15 cellular contexts compared by ENCODE assay signal in the genomic region with DNA sequence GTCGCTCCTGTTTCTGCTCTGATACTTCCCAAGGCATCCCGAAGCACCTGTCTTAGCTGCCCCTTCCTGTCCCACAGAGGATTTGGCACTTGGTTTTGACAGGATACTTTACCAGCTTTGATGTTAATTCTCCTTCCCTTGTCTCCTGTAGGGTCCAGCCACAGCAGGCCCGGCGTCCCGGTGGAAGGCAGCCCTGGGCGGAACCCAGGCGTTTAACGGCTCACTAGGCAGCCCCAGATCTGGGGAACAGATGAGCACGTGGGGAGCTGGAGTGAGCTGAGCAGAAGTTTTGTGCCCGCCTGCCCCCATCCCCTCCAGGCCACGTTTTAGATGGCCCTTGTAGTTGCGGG. TPM values are rescaled to one million over a fixed set of nuclear protein-coding genes. Genes with fewer than 3 reads are reported as not detected.
DNase-seq lines count a peak whose midpoint lies in the region; ATAC-seq, FAIRE-seq and TF ChIP-seq lines count a peak whose summit lies in the region.
"Had no signal": no experiment of that assay in that cellular context is flagged by ENCODE, and none has a peak within 500 bp of the region (broad histone marks: within the 10 kb centered on the region; RNA-seq: fewer than 3 reads in every experiment).

No MANE protein-coding gene starts in this region.

- H3K9me3 ChIP-seq in Caco-2: no peaks in the 10 kb centered on the region
- H3K9me3 ChIP-seq in RWPE2 (ENCODE audit: severe bottlenecking): no peaks in the 10 kb centered on the region
- H3K9me3 ChIP-seq in iPS-20b (ENCODE audit: insufficient read depth, low read depth, low read length): no peaks in the 10 kb centered on the region
- no peaks in the 10 kb centered on the region for H3K9me3 ChIP-seq in prostate gland
- H3K9me3 ChIP-seq in small intestine (ENCODE audit: control insufficient read depth, low read depth): no peaks in the 10 kb centered on the region
- H3K9me3 ChIP-seq: tibial artery had no signal

- no peaks in the 10 kb centered on the region for H3K27me3 Mint-ChIP-seq in Caco-2 (ENCODE audit: insufficient read depth, unreplicated experiment)
- H3K27me3 Mint-ChIP-seq: natural killer cell treated with Interleukin-12 subunit alpha and Interleukin-12 subunit beta and Interleukin-15 and Interleukin-18, amount 100 ng/mL, for 72 hours had no signal

- H3K27ac ChIP-seq in RWPE2 (ENCODE audit: poor library complexity, severe bottlenecking) (peak overlapping the region; percentile 36), iPS-20b (ENCODE audit: low read length) (no peak overlapping the region), prostate gland (peak overlapping the region; percentile 44 to 60), small intestine (ENCODE audit: low read depth in 1 of 2, low read length in 1 of 2) (peak overlapping the region in 1 of 2 donors; percentile 14)

- H3K27me3 ChIP-seq in Caco-2 (replicated peaks; ENCODE audit: control insufficient read depth, insufficient read depth, low read length): no peaks in the 10 kb centered on the region
- H3K27me3 ChIP-seq in RWPE2 (ENCODE audit: insufficient read depth, poor library complexity, severe bottlenecking): no peaks in the 10 kb centered on the region
- no peaks in the 10 kb centered on the region for H3K27me3 ChIP-seq in iPS-20b (ENCODE audit: insufficient read depth, low read length)
- H3K27me3 ChIP-seq in prostate gland (replicated peaks; ENCODE audit: insufficient read depth): no peaks in the 10 kb centered on the region
- H3K27me3 ChIP-seq in small intestine (ENCODE audit: control insufficient read depth in 2 of 2, insufficient read depth in 2 of 2, low read length in 2 of 2): no peaks in the 10 kb centered on the region
- H3K27me3 ChIP-seq: tibial artery had no signal

- peaks cover 91% of the 10 kb centered on the region for H3K36me3 Mint-ChIP-seq in Caco-2 (ENCODE audit: insufficient read depth, unreplicated experiment)

- H3K4me1 Mint-ChIP-seq in Caco-2 (ENCODE audit: low read depth, unreplicated experiment): peaks cover 51% of the 10 kb centered on the region

- H3K4me3 ChIP-seq in Caco-2 (ENCODE audit: low read depth, low read length) (no peak overlapping the region), RWPE2 (ENCODE audit: severe bottlenecking) (no peak overlapping the region), iPS-20b (ENCODE audit: low read length) (peak overlapping the region; percentile 56; the same call in 1 of the 2 replicates), prostate gland (no peak overlapping the region), small intestine (ENCODE audit: low read depth in 1 of 2, low read length in 2 of 2) (no peak overlapping the region)
- H3K4me3 ChIP-seq: tibial artery had no signal

- ATAC-seq in RWPE2 (ENCODE audit: low read depth): peak; percentile 8; the same call in 2 of the 3 replicates
- ATAC-seq: natural killer cell treated with Interleukin-12 subunit alpha and Interleukin-12 subunit beta and Interleukin-15 and Interleukin-18, amount 100 ng/mL, for 72 hours had no signal

- CTCF ChIA-PET in Caco-2 (lab: Charles Lee): interaction anchor here (1.2 kb wide), 1 partner anchor 26 kb away, joined by 6 read pairs; a partner anchor contains a TSS

- TF ChIP-seq POLR2A in prostate gland (IDR thresholded peaks at IDR 0.05): no peak

- H3K4me3 Mint-ChIP-seq in Caco-2 (ENCODE audit: unreplicated experiment): peak overlapping the region; percentile 65
- H3K4me3 Mint-ChIP-seq: natural killer cell treated with Interleukin-12 subunit alpha and Interleukin-12 subunit beta and Interleukin-15 and Interleukin-18, amount 100 ng/mL, for 72 hours had no signal

- H3K9ac ChIP-seq in iPS-20b (ENCODE audit: low read depth, low read length): no peak overlapping the region; the same call in 1 of the 2 replicates

- DNase-seq in Caco-2: no peak
- no peak for DNase-seq in RWPE2 (ENCODE audit: low spot score)
- DNase-seq in prostate gland (ENCODE audit: low spot score): no peak
- DNase-seq in stimulated activated CD4-positive, alpha-beta T cell treated with anti-CD3 and anti-CD28 coated beads, Interleukin-12 subunit alpha, Interleukin-12 subunit beta, amount 100 ng/mL, for 4 hours: no peak
- no peak for DNase-seq in small intestine
- DNase-seq in NCI-H1694 treated with DMSO at 0.1 percent for 48 hours (lab: John Stamatoyannopoulos, UW): no peak
- DNase-seq in CD1c-positive myeloid dendritic cell (ENCODE audit: extremely low spot score): no peak
- DNase-seq: activated CD4-positive, alpha-beta T cell treated with anti-CD3 and anti-CD28 coated beads, Interleukin-2, amount 50 U/mL, for 4 hours; MV-4-11; stimulated activated CD4-positive, alpha-beta T cell treated with anti-CD3 and anti-CD28 coated beads, Interleukin-15, amount 100 ng/mL, for 24 hours had no signal

- WGBS in prostate gland: 58% methylated on average over 12 of the region's 12 CpGs
- 71 to 79% (median 75%) methylated on average over 12 of the region's 12 CpGs for WGBS in small intestine, 3 donors

- POLR2A ChIA-PET in Caco-2 (lab: Charles Lee): interaction anchor here (0.6 kb wide), 1 partner anchor 13 kb away, joined by 3 read pairs; no protein-coding TSS in a partner anchor

- intact Hi-C loops in Caco-2 (cut with micrococcal nuclease; ENCODE audit: unreplicated experiment) (loop anchor here (1.0 kb wide), 2 partner anchors 8 to 13 kb away; no protein-coding TSS in a partner anchor), prostate gland (cut with DNase I) (no loop called here)

- BruUV-seq in Caco-2 (replicated peaks; lab: Mats Ljungman, UMichigan): TSS peak; percentile 33

- no peak for FAIRE-seq in small intestine (lab: Jason Lieb, UNC)
- FAIRE-seq: kidney had no signal

- H3K9me3 Mint-ChIP-seq in Caco-2 (ENCODE audit: unreplicated experiment): no peaks in the 10 kb centered on the region
- H3K9me3 Mint-ChIP-seq: activated T-helper 2 cell treated with anti-CD3 and anti-CD28 coated beads, Interferon-gamma antibody, Interleukin-2, Interleukin-4, amounts not matched to agents 10 μg/mL and 5 μg/mL and 100 μg/mL, durations not matched to agents 14 hours and 24 hours and 36 hours; natural killer cell treated with Interleukin-12 subunit alpha and Interleukin-12 subunit beta and Interleukin-15 and Interleukin-18, amount 100 ng/mL, for 72 hours had no signal

- H3K36me3 ChIP-seq in Caco-2 (ENCODE audit: control insufficient read depth, insufficient read depth, low read length) (peaks cover 11% of the 10 kb centered on the region), RWPE2 (ENCODE audit: low read depth) (peaks cover 35% of the 10 kb centered on the region), iPS-20b (ENCODE audit: insufficient read depth, low read depth, low read length) (peaks cover 66% of the 10 kb centered on the region), prostate gland (peaks cover 7% of the 10 kb centered on the region in 2 donors), small intestine (ENCODE audit: control insufficient read depth in 2 of 2, insufficient read depth in 2 of 2, low read length in 2 of 2) (peaks cover 14 to 16% of the 10 kb centered on the region in 2 donors)

- H3K4me1 ChIP-seq in Caco-2: peaks cover 30% of the 10 kb centered on the region
- H3K4me1 ChIP-seq in RWPE2 (ENCODE audit: insufficient read depth, poor library complexity, severe bottlenecking): peaks cover 9% of the 10 kb centered on the region
- H3K4me1 ChIP-seq in iPS-20b (ENCODE audit: insufficient read depth, low read length): peaks cover 13% of the 10 kb centered on the region; the same call in 1 of the 2 replicates
- H3K4me1 ChIP-seq in prostate gland (replicated peaks): peaks cover 4% of the 10 kb centered on the region
- peaks cover 0 to 5% of the 10 kb centered on the region in 2 donors for H3K4me1 ChIP-seq in small intestine (ENCODE audit: control insufficient read depth in 2 of 2, insufficient read depth in 1 of 2, low read depth in 1 of 2, low read length in 1 of 2)

- peak overlapping the region; percentile 95 for H3K27ac Mint-ChIP-seq in Caco-2 (ENCODE audit: unreplicated experiment)
- H3K27ac Mint-ChIP-seq: activated T-helper 2 cell treated with anti-CD3 and anti-CD28 coated beads, Interferon-gamma antibody, Interleukin-2, Interleukin-4, amounts not matched to agents 10 μg/mL and 5 μg/mL and 100 μg/mL, durations not matched to agents 14 hours and 24 hours and 36 hours; natural killer cell treated with Interleukin-12 subunit alpha and Interleukin-12 subunit beta and Interleukin-15 and Interleukin-18, amount 100 ng/mL, for 72 hours had no signal

- no peak for TF ChIP-seq CTCF in Caco-2 (IDR thresholded peaks at IDR 0.05; ENCODE audit: insufficient read depth in 1 of 2, low read depth in 1 of 2, low read length in 1 of 2, severe bottlenecking in 1 of 2, unreplicated experiment in 1 of 2)
- no peak for TF ChIP-seq CTCF in RWPE2 (IDR thresholded peaks at IDR 0.05; ENCODE audit: poor library complexity, severe bottlenecking)
- no peak for TF ChIP-seq CTCF in prostate gland (IDR thresholded peaks at IDR 0.05)

RNA-seq across cellular contexts. Expression of a gene that starts 11.4 kb away (rescaled TPM):
- total RNA-seq in Caco-2 (2022): 2.5 and 7.4 TPM in 2 replicates
- 10 to 100 TPM; 11.4 to 15.2 TPM for total RNA-seq in prostate gland
- 1 to 10 TPM; 2.2 to 3.8 (median 2.7) TPM for polyA plus RNA-seq in small intestine

RNA-seq across cellular contexts. Expression of a gene that starts 16.3 kb away (rescaled TPM):
- total RNA-seq in Caco-2 (2022) (62.5 and 69.1 TPM in 2 replicates), prostate gland (10 to 100 TPM; 29.7 to 29.8 TPM)
- 10 to 100 TPM in 1 of 3 donors, 1 to 10 TPM in 2; 5.7 to 15.8 (median 6.7) TPM for polyA plus RNA-seq in small intestine

RNA-seq across cellular contexts. Expression of a gene that starts 25.4 kb away (rescaled TPM):
- 19.3 and 21.6 TPM in 2 replicates for total RNA-seq in Caco-2 (2022)
- 10 to 100 TPM; 21.2 to 38.7 TPM for total RNA-seq in prostate gland
- 10 to 100 TPM; 15.9 to 23.0 (median 17.0) TPM for polyA plus RNA-seq in small intestine

RNA-seq across cellular contexts. Expression of a gene that starts 37.5 kb away (rescaled TPM):
- total RNA-seq in Caco-2 (2022) (29.9 and 31.4 TPM in 2 replicates), prostate gland (10 to 100 TPM; 35.8 to 45.9 TPM)
- polyA plus RNA-seq in small intestine: 10 to 100 TPM in 1 of 3 donors, 1 to 10 TPM in 1, under 1 TPM in 1; 0.45 to 21.0 (median 1.4) TPM
